In the genomic region with DNA sequence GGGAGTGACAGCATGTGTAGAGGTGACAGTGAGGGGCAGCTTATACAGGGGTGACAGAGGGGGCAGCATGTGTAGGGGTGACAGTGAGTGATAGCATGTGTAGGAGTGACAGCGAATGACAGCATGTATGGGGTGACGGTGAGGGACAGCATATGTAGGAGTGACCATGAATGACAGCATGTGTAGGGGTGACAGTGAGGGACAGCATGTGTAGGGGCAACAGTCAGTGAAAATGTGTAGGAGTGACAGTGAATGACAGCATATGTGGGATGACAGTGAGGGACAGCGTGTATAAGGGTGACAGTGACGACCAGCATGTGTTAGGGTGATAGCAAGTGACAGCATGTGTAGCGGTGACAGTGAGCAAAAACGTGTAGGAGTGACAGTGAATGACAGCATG, we compare ENCODE assay signal across 25 cellular contexts. TPM values are rescaled to one million over a fixed set of nuclear protein-coding genes. Genes with fewer than 3 reads are reported as not detected.
DNase-seq lines count a peak whose midpoint lies in the region; ATAC-seq, FAIRE-seq and TF ChIP-seq lines count a peak whose summit lies in the region.
"Had no signal": no experiment of that assay in that cellular context is flagged by ENCODE, and none has a peak within 500 bp of the region (broad histone marks: within the 10 kb centered on the region; RNA-seq: fewer than 3 reads in every experiment).

No MANE protein-coding gene starts in this region.

- H3K23ac ChIP-seq in H1 (ENCODE audit: insufficient read length) (no peak overlapping the region), trophoblast cell (ENCODE audit: low read length) (peak overlapping the region; percentile 7)

- no peak overlapping the region for H2BK120ac ChIP-seq in H1 (replicated peaks; ENCODE audit: low read depth, low read length)
- H2BK120ac ChIP-seq in trophoblast cell (ENCODE audit: insufficient read depth, low read length, poor library complexity), result no peak overlapping the region

- peak overlapping the region; percentile 66; the same call in 1 of the 2 replicates for H2AK5ac ChIP-seq in H1 (ENCODE audit: low read depth, low read length)
- no peak overlapping the region for H2AK5ac ChIP-seq in trophoblast cell (ENCODE audit: low read length)

- H3K18ac ChIP-seq in H1 (ENCODE audit: extremely low read depth, low read length) (no peak overlapping the region), trophoblast cell (ENCODE audit: low read length) (no peak overlapping the region)

- no peak overlapping the region for H3K56ac ChIP-seq in H1 (replicated peaks; ENCODE audit: insufficient read length, low read depth, low read length)

- no peaks in the 10 kb centered on the region for H3F3A ChIP-seq in neural cell (ENCODE audit: insufficient read depth, low read length, poor library complexity, severe bottlenecking)

- H3K27me3 ChIP-seq in H1 (replicated peaks in 1 of 4; ENCODE audit: control insufficient read depth in 3 of 4, extremely low read depth in 1 of 4, insufficient read depth in 3 of 4, low read length in 3 of 4) (no peaks in the 10 kb centered on the region), neural cell (ENCODE audit: insufficient read depth, low read depth, low read length) (no peaks in the 10 kb centered on the region), trophoblast cell (ENCODE audit: insufficient read depth, low read length) (no peaks in the 10 kb centered on the region)
- H3K27me3 ChIP-seq: BE2C, BLaER1 had no signal

- H4K12ac ChIP-seq in trophoblast cell (ENCODE audit: low read depth, low read length), result no peak overlapping the region

- H4K91ac ChIP-seq in H1 (replicated peaks; ENCODE audit: insufficient read length, low read length) (no peak overlapping the region), trophoblast cell (ENCODE audit: low read depth, low read length) (no peak overlapping the region)

- H3K27ac ChIP-seq in HEK293 (ENCODE audit: extremely low read depth, low read depth, low read length) (no peak overlapping the region), H1 (ENCODE audit: low read depth, low read length) (no peak overlapping the region), neural cell (ENCODE audit: low read length) (no peak overlapping the region), trophoblast cell (ENCODE audit: low read depth, low read length) (no peak overlapping the region)
- H3K27ac ChIP-seq: BLaER1, C4-2B had no signal

- H3K4ac ChIP-seq in H1 (replicated peaks; ENCODE audit: insufficient read length, low read depth, low read length), result no peak overlapping the region
- H3K4ac ChIP-seq in trophoblast cell (ENCODE audit: low read depth, low read length), result no peak overlapping the region

- TF ChIP-seq CTCF in HEK293 (tag by site-specific recombination; IDR thresholded peaks at IDR 0.05) (no peak), H1 (IDR thresholded peaks at IDR 0.05; ENCODE audit: control extremely low read depth in 1 of 3, insufficient read depth in 1 of 3, low read depth in 1 of 3, low read length in 3 of 3) (no peak), neural cell (IDR thresholded peaks at IDR 0.05; ENCODE audit: poor library complexity, severe bottlenecking) (no peak)

- no peak overlapping the region for H2BK15ac ChIP-seq in H1 (ENCODE audit: low read length)

- no peak overlapping the region for H2BK5ac ChIP-seq in H1 (ENCODE audit: low read depth, low read length)
- no peak overlapping the region for H2BK5ac ChIP-seq in trophoblast cell (ENCODE audit: low read depth, low read length, poor library complexity)

- no peaks in the 10 kb centered on the region for H3K9me3 ChIP-seq in HEK293 (ENCODE audit: control insufficient read depth, insufficient read depth, low read depth, low read length)
- H3K9me3 ChIP-seq in H1 (ENCODE audit: insufficient read depth in 2 of 2, low read depth in 1 of 2, low read length in 1 of 2), result no peaks in the 10 kb centered on the region
- H3K9me3 ChIP-seq in neural cell (ENCODE audit: low read length), result no peaks in the 10 kb centered on the region
- peaks cover 9% of the 10 kb centered on the region for H3K9me3 ChIP-seq in trophoblast cell (ENCODE audit: insufficient read depth, low read depth, low read length)
- H3K9me3 ChIP-seq: BE2C, Caco-2 had no signal

- no peak for FAIRE-seq in H1 (lab: Jason Lieb, UNC)
- FAIRE-seq: A204.1, D721Med, G401.6, GM12891 had no signal

- no peak overlapping the region for H2BK20ac ChIP-seq in H1 (ENCODE audit: low read length)

- POLR2A ChIA-PET in HEK293 (lab: Yijun Ruan, JAX) (no interaction called here), H1 (lab: Charles Lee; ENCODE audit: partially characterized antibody) (no interaction called here)

- H3K36me3 ChIP-seq in HEK293 (ENCODE audit: control insufficient read depth in 2 of 2, insufficient read depth in 1 of 2, low read length in 2 of 2) (no peaks in the 10 kb centered on the region), H1 (ENCODE audit: control insufficient read depth in 2 of 4, insufficient read depth in 4 of 4, low read length in 3 of 4) (no peaks in the 10 kb centered on the region), neural cell (ENCODE audit: insufficient read depth, low read length) (no peaks in the 10 kb centered on the region), trophoblast cell (ENCODE audit: control insufficient read depth in 1 of 2, insufficient read depth in 2 of 2, low read length in 2 of 2) (no peaks in the 10 kb centered on the region)
- H3K36me3 ChIP-seq: BE2C, BLaER1 had no signal

- H3K14ac ChIP-seq in H1 (ENCODE audit: insufficient read length) (no peak overlapping the region), trophoblast cell (ENCODE audit: low read length) (no peak overlapping the region)

- H3K9ac ChIP-seq in H1 (replicated peaks in 1 of 4; ENCODE audit: extremely low read depth in 1 of 4, low read depth in 3 of 4, low read length in 3 of 4) (no peak overlapping the region), neural cell (ENCODE audit: low read length) (no peak overlapping the region), trophoblast cell (ENCODE audit: low read length) (peak overlapping the region; percentile 21)
- H3K9ac ChIP-seq: BLaER1 had no signal

- TF ChIP-seq RAD21 in H1 (IDR thresholded peaks at IDR 0.05 in 1 of 2, conservative IDR thresholded peaks at IDR 0.05 in 1 of 2; ENCODE audit: low read depth in 2 of 2, low read length in 2 of 2), result no peak
- TF ChIP-seq RAD21 in neural cell (conservative IDR thresholded peaks at IDR 0.05), result no peak

- H4K8ac ChIP-seq in H1 (ENCODE audit: extremely low read depth, insufficient read depth, low read length) (no peak overlapping the region), trophoblast cell (ENCODE audit: low read depth, low read length) (no peak overlapping the region)

- peaks cover 3% of the 10 kb centered on the region; the same call in 1 of the 2 replicates for H3K23me2 ChIP-seq in H1 (ENCODE audit: low read depth, low read length)

- CTCF ChIA-PET in HEK293 (lab: Yijun Ruan, JAX), result no interaction called here
- CTCF ChIA-PET in H1 (lab: Charles Lee; ENCODE audit: partially characterized antibody), result no interaction called here

- no peak overlapping the region for H2BK12ac ChIP-seq in H1 (ENCODE audit: low read depth, low read length)
- H2BK12ac ChIP-seq in trophoblast cell (ENCODE audit: low read length), result no peak overlapping the region

- H3K4me2 ChIP-seq in H1 (ENCODE audit: insufficient read depth in 1 of 2, low read depth in 2 of 2, low read length in 2 of 2) (no peak overlapping the region), neural cell (ENCODE audit: low read length) (no peak overlapping the region), trophoblast cell (ENCODE audit: low read length) (no peak overlapping the region)
- H3K4me2 ChIP-seq: BLaER1 had no signal

- no peaks in the 10 kb centered on the region for H3K9me2 ChIP-seq in neural cell (ENCODE audit: insufficient read depth, low read length)

- peaks cover 0 to 5% of the 10 kb centered on the region in 2 experiments for H4K20me1 ChIP-seq in H1 (replicated peaks in 1 of 2; ENCODE audit: control insufficient read depth in 1 of 2, insufficient read depth in 2 of 2, low read length in 2 of 2)
- no peaks in the 10 kb centered on the region for H4K20me1 ChIP-seq in neural cell (ENCODE audit: insufficient read depth)
- H4K20me1 ChIP-seq: BLaER1 had no signal

- H3K79me1 ChIP-seq in H1 (ENCODE audit: low read depth, low read length) (no peaks in the 10 kb centered on the region), trophoblast cell (ENCODE audit: low read length) (no peaks in the 10 kb centered on the region)

- no peaks in the 10 kb centered on the region for H3K4me1 ChIP-seq in HEK293 (ENCODE audit: control insufficient read depth, insufficient read depth, low read length)
- H3K4me1 ChIP-seq in H1 (replicated peaks in 1 of 4; ENCODE audit: control insufficient read depth in 3 of 4, insufficient read depth in 4 of 4, low read length in 3 of 4), result no peaks in the 10 kb centered on the region; a peak in 1 of 7 replicates
- H3K4me1 ChIP-seq in trophoblast cell (ENCODE audit: control insufficient read depth in 1 of 2, insufficient read depth in 2 of 2, low read length in 2 of 2), result no peaks in the 10 kb centered on the region
- H3K4me1 ChIP-seq: BE2C, Caco-2 had no signal

- H3K4me3 ChIP-seq in HEK293 (ENCODE audit: low read depth, low read length) (no peak overlapping the region), H1 (ENCODE audit: extremely low read depth in 1 of 4, insufficient read depth in 2 of 4, low read depth in 3 of 4, low read length in 4 of 4) (no peak overlapping the region), neural cell (ENCODE audit: low read length) (no peak overlapping the region), trophoblast cell (ENCODE audit: low read depth, low read length) (peak overlapping the region; percentile 4)
- H3K4me3 ChIP-seq: BLaER1 had no signal

- TF ChIP-seq EP300 in H1 (IDR thresholded peaks at IDR 0.05; ENCODE audit: borderline replicate concordance in 1 of 2, low read depth in 2 of 2, low read length in 2 of 2) (no peak), neural cell (conservative IDR thresholded peaks at IDR 0.05; ENCODE audit: poor library complexity, severe bottlenecking) (no peak)

- ATAC-seq in HG02970 (IDR thresholded peaks at IDR 0.05; ENCODE audit: low FRiP score, unreplicated experiment), result no peak
- ATAC-seq: CD8-positive, alpha-beta T cell had no signal

- H4K5ac ChIP-seq in H1 (ENCODE audit: insufficient read length, low read depth, low read length), result no peak overlapping the region

- H3K79me2 ChIP-seq in H1 (ENCODE audit: control insufficient read depth in 1 of 2, insufficient read depth in 2 of 2, low read length in 2 of 2) (0 out of 4 replicates have a peak, but pooled peaks cover 0 to 3% of the 10 kb centered on the region in 2 experiments), neural cell (replicated peaks; ENCODE audit: insufficient read depth, low read length) (no peaks in the 10 kb centered on the region), trophoblast cell (ENCODE audit: control insufficient read depth, insufficient read depth, low read length, poor library complexity) (no peaks in the 10 kb centered on the region)

- WGBS in H1 (ENCODE audit: extremely low coverage in 1 of 2, insufficient coverage in 1 of 2, insufficient read length in 1 of 2, insufficient replicate concordance in 2 of 2, low coverage in 1 of 2, low lambda C conversion rate in 2 of 2, missing lambda C conversion rate in 1 of 2), 2 experiments, result 82% methylated on average over 6 of the region's 6 CpGs; no CpG with 5 or more reads in 1 of the 2 experiments
- WGBS in trophoblast cell (ENCODE audit: extremely low coverage, insufficient coverage, insufficient read length), result no CpG with 5 or more reads among the region's 6 CpGs

- TF ChIP-seq POLR2A in H1 (IDR thresholded peaks at IDR 0.05; ENCODE audit: control extremely low read depth in 1 of 2, low read depth in 2 of 2, low read length in 2 of 2), result no peak

- no peak overlapping the region for H2AFZ ChIP-seq in H1 (ENCODE audit: low read length)
- no peak overlapping the region for H2AFZ ChIP-seq in neural cell (ENCODE audit: low read depth, low read length)
- no peak overlapping the region for H2AFZ ChIP-seq in trophoblast cell (ENCODE audit: insufficient read depth, low read length, poor library complexity)

- DNase-seq in H1 (ENCODE audit: low read depth in 1 of 2, low spot score in 2 of 2), result no peak
- DNase-seq in trophoblast cell, result no peak
- no peak for DNase-seq in C1 segment of cervical spinal cord (lab: John Stamatoyannopoulos, UW)
- DNase-seq in cortex of kidney (lab: John Stamatoyannopoulos, UW), result no peak
- no peak for DNase-seq in GM19238 (ENCODE audit: insufficient read length, low spot score)
- DNase-seq: 8988T; ACHN; BE2C; Caco-2; Calu3; CD4-positive, alpha-beta T cell; CD8-positive, alpha-beta T cell; DMS79 treated with DMSO at 0.1 percent for 48 hours; GF-D8 had no signal

RNA-seq across cellular contexts. Expression of a gene that starts 9.4 kb away (rescaled TPM):
- not detected in 2 replicates for total RNA-seq in H1 (2021; fragmentation: NEBNext Ultra II Directional; extraction: Animal tissue kit (Norgen Biotek cat#: 25700))
- polyA plus RNA-seq in H1 (2011; rRNA removed), result not detected in 2 replicates
- polyA plus RNA-seq in H1 (2011; cell fraction: cytosol; rRNA removed), result not detected
- not detected for polyA plus RNA-seq in H1 (2011; cell fraction: nucleus; rRNA removed)
- not detected in 4 replicates for polyA plus RNA-seq in H1 (2012, experiment 1 of 2)
- not detected for polyA plus RNA-seq in H1 (2012, experiment 2 of 2)
- polyA plus RNA-seq in H1 (2013, experiment 1 of 2), result not detected
- 0.04 TPM for polyA plus RNA-seq in H1 (2013, experiment 2 of 2)
- polyA minus RNA-seq in H1 (2011; rRNA and poly(A)+ RNA removed), result not detected in 2 replicates
- not detected for polyA minus RNA-seq in H1 (2011; cell fraction: cytosol; rRNA and poly(A)+ RNA removed)
- not detected for polyA minus RNA-seq in H1 (2011; cell fraction: nucleus; rRNA and poly(A)+ RNA removed)
- polyA plus RNA-seq in neural cell, result not detected in 2 replicates
- polyA minus RNA-seq in neural cell, result not detected in 2 replicates
- not detected in 2 replicates for polyA plus RNA-seq in trophoblast cell (2013)
- total RNA-seq: A673; Caco-2; Calu3; CD4-positive, alpha-beta T cell had no signal
- polyA plus RNA-seq: AG04450 had no signal

RNA-seq across cellular contexts. Expression of a gene that starts 21.9 kb away (rescaled TPM):
- total RNA-seq in H1 (2021; fragmentation: NEBNext Ultra II Directional; extraction: Animal tissue kit (Norgen Biotek cat#: 25700)), result 19.8 and 20.6 TPM in 2 replicates
- polyA plus RNA-seq in H1 (2011; rRNA removed) (5.8 and 10.8 TPM in 2 replicates), neural cell (309 and 385 TPM in 2 replicates)
- polyA plus RNA-seq in H1 (2011; cell fraction: cytosol; rRNA removed), result 10.1 TPM
- 21.0 TPM for polyA plus RNA-seq in H1 (2011; cell fraction: nucleus; rRNA removed)
- polyA plus RNA-seq in H1 (2012, experiment 1 of 2), result 9.8 to 20.1 TPM (median 15.1 TPM) in 4 replicates
- polyA plus RNA-seq in H1 (2012, experiment 2 of 2), result 3.6 TPM
- 18.8 TPM for polyA plus RNA-seq in H1 (2013, experiment 1 of 2)
- 17.6 TPM for polyA plus RNA-seq in H1 (2013, experiment 2 of 2)
- polyA minus RNA-seq in H1 (2011; rRNA and poly(A)+ RNA removed), result 21.7 and 23.1 TPM in 2 replicates
- 22.5 TPM for polyA minus RNA-seq in H1 (2011; cell fraction: cytosol; rRNA and poly(A)+ RNA removed)
- polyA minus RNA-seq in H1 (2011; cell fraction: nucleus; rRNA and poly(A)+ RNA removed), result 100 TPM
- polyA minus RNA-seq in neural cell, result 800 and 993 TPM in 2 replicates
- 132 and 133 TPM in 2 replicates for polyA plus RNA-seq in trophoblast cell (2013)

Comparison
In these comparisons a context has a peak if more than half of its experiments do, and no peak if none do; other contexts are left out.
1. RNA of a gene that starts 21.9 kb away (polyA plus RNA-seq): 309 to 385 TPM in neural cell; 3.6 to 21.0 TPM in H1; every median in the first group is over 10 times any median in the second.